ENCODE assay signal across 7 cellular contexts in the genomic region with DNA sequence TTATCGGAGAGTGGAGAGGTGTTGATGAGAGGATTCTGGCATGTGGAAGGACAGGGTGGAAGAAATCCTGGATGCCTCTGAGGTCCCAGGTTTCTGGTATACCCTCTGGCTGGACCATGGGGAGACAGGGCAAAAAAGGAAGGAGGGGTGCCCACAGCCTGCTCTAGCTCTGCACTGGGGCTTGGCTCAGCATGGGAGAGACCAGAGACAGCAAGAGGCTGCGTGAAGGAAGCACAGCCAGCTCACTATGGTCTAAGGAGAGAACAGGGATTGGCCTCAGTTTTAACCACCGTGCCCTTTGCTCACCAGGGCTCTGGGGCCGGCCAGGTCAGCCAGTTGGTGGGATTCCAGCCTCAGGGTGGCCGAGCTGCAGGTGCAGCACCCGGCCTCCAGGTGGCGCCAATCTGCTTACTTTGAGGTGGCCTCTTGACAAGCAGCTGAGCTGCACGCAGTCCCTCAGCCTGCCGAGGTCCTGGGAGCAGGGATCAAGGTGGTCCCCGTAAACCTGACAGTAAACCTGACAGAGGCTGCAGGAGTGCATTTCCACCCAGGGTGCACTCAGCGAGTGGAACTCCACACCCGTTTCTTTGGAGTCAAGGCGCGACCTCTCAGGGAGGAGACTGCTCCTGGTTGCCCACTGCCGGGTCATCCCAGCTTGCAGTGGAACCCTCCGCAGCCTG. TPM values are rescaled to one million over a fixed set of nuclear protein-coding genes. Genes with fewer than 3 reads are reported as not detected.
DNase-seq lines count a peak whose midpoint lies in the region; ATAC-seq, FAIRE-seq and TF ChIP-seq lines count a peak whose summit lies in the region.

No MANE protein-coding gene starts in this region.

- no peak for TF ChIP-seq POLR2A in GM12892 (IDR thresholded peaks at IDR 0.05; ENCODE audit: low read depth, low read length)

- TF ChIP-seq CTCF in nephron (IDR thresholded peaks at IDR 0.05; ENCODE audit: unreplicated experiment in 3 of 3): peak; percentile 83 to 95 (median 90)

- FAIRE-seq in GM12892 (lab: Jason Lieb, UNC): peak; percentile 92

- H3K4me3 Mint-ChIP-seq in nephron: peak overlapping the region; percentile 66 to 90 (median 66)

- H3K9me3 Mint-ChIP-seq in nephron: no peaks in the 10 kb centered on the region

- DNase-seq in GM12892 (ENCODE audit: insufficient read length) (peak; percentile 69), HPDE6-E6E7 (ENCODE audit: extremely low spot score) (peak; percentile 55), OCI-M1 (lab: John Stamatoyannopoulos, UW) (peak; percentile 78), activated T-cell treated with anti-CD3 and anti-CD28 coated beads for 48 hours (ENCODE audit: low read depth) (peak; percentile 62)
- DNase-seq in stimulated activated naive CD8-positive, alpha-beta T cell treated with anti-CD3 and anti-CD28 coated beads, Interleukin-15, Interleukin-2, amounts not matched to agents 100 U/mL and 50 U/mL, for 24 hours: peak; percentile 82

- no peaks in the 10 kb centered on the region for H3K36me3 Mint-ChIP-seq in nephron (ENCODE audit: low read depth)

- H3K27me3 Mint-ChIP-seq in nephron (ENCODE audit: low read depth): peaks cover 19% of the 10 kb centered on the region

- ATAC-seq in esophagus mucosa: peak; percentile 62
- ATAC-seq in stimulated activated naive CD8-positive, alpha-beta T cell treated with anti-CD3 and anti-CD28 coated beads, Interleukin-15, Interleukin-2, amounts not matched to agents 100 U/mL and 50 U/mL, for 24 hours: peak; percentile 61

- H3K4me1 Mint-ChIP-seq in nephron: peaks cover 23% of the 10 kb centered on the region

- no peak overlapping the region for H3K27ac Mint-ChIP-seq in nephron

RNA-seq across cellular contexts. Expression of a gene that starts 25.0 kb away (rescaled TPM):
- 35.9 TPM for polyA plus RNA-seq in GM12892 (2012; ENCODE audit: missing spikeins)
- 54.6 TPM for total RNA-seq in esophagus mucosa

Comparison
In these comparisons a context has a peak if more than half of its experiments do, and no peak if none do; other contexts are left out.
1. Peak in every context shown above with its lines: DNase-seq and ATAC-seq.